ENCODE assay signal across 1 cellular context in the genomic region with DNA sequence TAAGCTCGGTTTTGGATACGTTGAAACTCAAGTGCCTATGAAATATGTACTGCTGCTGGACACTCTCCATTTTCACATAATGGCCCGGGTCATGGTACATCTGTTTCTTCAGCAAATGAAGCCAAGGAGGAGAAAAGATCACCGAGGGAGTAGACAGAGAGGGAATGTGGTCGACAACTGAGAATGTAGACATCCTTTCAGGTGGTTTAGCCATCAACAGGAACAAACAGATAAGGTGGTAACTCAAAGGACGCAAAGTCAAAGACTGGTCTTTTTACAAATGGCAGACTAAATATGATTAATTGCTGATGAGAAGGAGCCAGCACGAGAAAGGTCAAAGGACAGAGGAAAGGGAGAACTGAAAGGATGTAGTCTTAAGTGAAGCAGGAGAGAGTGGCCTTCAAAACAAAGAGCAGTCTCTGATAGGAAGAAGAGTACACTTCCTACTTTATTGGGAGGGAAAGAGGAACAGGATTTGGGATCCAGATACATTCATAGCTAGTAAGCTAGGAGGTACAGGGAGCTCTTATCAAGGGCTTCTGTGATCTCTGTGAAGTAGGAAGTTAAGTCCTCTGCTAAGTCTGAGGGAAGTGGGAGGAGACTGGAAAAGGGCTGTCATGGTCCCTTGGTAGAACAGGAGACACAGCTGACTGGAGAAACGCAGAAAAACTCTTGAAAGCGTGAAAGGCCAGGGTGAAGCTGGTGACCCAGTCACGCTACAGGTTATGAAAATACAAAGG.
TF ChIP-seq lines count a peak whose summit lies in the region.

No MANE protein-coding gene starts in this region.

TF ChIP-seq in SK-N-SH, 30 proteins besides CTCF, POLR2A, EP300 and RAD21 (continued from another document):
- TF ChIP-seq POLR2AphosphoS5 (IDR thresholded peaks at IDR 0.05; ENCODE audit: low read depth, low read length) (no peak), RFX5 (IDR thresholded peaks at IDR 0.05; ENCODE audit: low read length) (no peak), TAF1 (IDR thresholded peaks at IDR 0.05; ENCODE audit: borderline replicate concordance, low read depth, low read length) (no peak), YY1 (IDR thresholded peaks at IDR 0.05; ENCODE audit: low read depth) (no peak), RXRA (IDR thresholded peaks at IDR 0.05; ENCODE audit: borderline replicate concordance, low read depth) (no peak), FOXM1 (IDR thresholded peaks at IDR 0.05; ENCODE audit: low read depth) (no peak), MEF2A (IDR thresholded peaks at IDR 0.05; ENCODE audit: borderline replicate concordance, low read depth) (no peak), FOSL2 (IDR thresholded peaks at IDR 0.05; ENCODE audit: borderline replicate concordance, low read depth) (no peak), RCOR1 (IDR thresholded peaks at IDR 0.05; ENCODE audit: low read length) (no peak), ELF1 (IDR thresholded peaks at IDR 0.05) (no peak), TCF12 (IDR thresholded peaks at IDR 0.05) (no peak)
- TF ChIP-seq, protein P1, sequence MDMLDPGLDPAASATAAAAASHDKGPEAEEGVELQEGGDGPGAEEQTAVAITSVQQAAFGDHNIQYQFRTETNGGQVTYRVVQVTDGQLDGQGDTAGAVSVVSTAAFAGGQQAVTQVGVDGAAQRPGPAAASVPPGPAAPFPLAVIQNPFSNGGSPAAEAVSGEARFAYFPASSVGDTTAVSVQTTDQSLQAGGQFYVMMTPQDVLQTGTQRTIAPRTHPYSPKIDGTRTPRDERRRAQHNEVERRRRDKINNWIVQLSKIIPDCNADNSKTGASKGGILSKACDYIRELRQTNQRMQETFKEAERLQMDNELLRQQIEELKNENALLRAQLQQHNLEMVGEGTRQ (IDR thresholded peaks at IDR 0.05; ENCODE audit: borderline replicate concordance, low read depth, low read length) = no peak
- TF ChIP-seq, protein P2, sequence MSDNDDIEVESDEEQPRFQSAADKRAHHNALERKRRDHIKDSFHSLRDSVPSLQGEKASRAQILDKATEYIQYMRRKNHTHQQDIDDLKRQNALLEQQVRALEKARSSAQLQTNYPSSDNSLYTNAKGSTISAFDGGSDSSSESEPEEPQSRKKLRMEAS (IDR thresholded peaks at IDR 0.05; ENCODE audit: low read depth) = no peak
- TF ChIP-seq, protein P3, sequence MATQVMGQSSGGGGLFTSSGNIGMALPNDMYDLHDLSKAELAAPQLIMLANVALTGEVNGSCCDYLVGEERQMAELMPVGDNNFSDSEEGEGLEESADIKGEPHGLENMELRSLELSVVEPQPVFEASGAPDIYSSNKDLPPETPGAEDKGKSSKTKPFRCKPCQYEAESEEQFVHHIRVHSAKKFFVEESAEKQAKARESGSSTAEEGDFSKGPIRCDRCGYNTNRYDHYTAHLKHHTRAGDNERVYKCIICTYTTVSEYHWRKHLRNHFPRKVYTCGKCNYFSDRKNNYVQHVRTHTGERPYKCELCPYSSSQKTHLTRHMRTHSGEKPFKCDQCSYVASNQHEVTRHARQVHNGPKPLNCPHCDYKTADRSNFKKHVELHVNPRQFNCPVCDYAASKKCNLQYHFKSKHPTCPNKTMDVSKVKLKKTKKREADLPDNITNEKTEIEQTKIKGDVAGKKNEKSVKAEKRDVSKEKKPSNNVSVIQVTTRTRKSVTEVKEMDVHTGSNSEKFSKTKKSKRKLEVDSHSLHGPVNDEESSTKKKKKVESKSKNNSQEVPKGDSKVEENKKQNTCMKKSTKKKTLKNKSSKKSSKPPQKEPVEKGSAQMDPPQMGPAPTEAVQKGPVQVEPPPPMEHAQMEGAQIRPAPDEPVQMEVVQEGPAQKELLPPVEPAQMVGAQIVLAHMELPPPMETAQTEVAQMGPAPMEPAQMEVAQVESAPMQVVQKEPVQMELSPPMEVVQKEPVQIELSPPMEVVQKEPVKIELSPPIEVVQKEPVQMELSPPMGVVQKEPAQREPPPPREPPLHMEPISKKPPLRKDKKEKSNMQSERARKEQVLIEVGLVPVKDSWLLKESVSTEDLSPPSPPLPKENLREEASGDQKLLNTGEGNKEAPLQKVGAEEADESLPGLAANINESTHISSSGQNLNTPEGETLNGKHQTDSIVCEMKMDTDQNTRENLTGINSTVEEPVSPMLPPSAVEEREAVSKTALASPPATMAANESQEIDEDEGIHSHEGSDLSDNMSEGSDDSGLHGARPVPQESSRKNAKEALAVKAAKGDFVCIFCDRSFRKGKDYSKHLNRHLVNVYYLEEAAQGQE (IDR thresholded peaks at IDR 0.05; ENCODE audit: low read depth, low read length) = no peak
- TF ChIP-seq, protein P4, sequence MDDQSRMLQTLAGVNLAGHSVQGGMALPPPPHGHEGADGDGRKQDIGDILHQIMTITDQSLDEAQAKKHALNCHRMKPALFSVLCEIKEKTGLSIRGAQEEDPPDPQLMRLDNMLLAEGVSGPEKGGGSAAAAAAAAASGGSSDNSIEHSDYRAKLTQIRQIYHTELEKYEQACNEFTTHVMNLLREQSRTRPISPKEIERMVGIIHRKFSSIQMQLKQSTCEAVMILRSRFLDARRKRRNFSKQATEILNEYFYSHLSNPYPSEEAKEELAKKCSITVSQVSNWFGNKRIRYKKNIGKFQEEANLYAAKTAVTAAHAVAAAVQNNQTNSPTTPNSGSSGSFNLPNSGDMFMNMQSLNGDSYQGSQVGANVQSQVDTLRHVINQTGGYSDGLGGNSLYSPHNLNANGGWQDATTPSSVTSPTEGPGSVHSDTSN (IDR thresholded peaks at IDR 0.05) = no peak
